8 cellular contexts compared by ENCODE assay signal in genomic region chr16:71817150-71817500, GRCh38. TPM values are rescaled to one million over a fixed set of nuclear protein-coding genes. Genes with fewer than 3 reads are reported as not detected.
A peak's percentile ranks its signal among the peaks of the same experiment; 100 is the strongest.
DNase-seq lines count a peak whose midpoint lies in the region; ATAC-seq and TF ChIP-seq lines count a peak whose summit lies in the region.
"Not testable (repeated sequence)": the region's sequence is repeated elsewhere in the genome, so short reads cannot be mapped to it uniquely, and the experiment has no call there.

No MANE protein-coding gene starts in this region.

- WGBS in IMR-90 (ENCODE audit: extremely low coverage in 2 of 2, insufficient read length in 1 of 2), 2 experiments = 92% methylated on average over 4 of the region's 10 CpGs; no CpG with 5 or more reads in 1 of the 2 experiments
- 45 to 61% methylated on average over 10 of the region's 10 CpGs for WGBS in esophagus, 2 donors

- not testable (repeated sequence) for H3K36me3 ChIP-seq in CD4-positive, CD25-positive, alpha-beta regulatory T cell (ENCODE audit: control insufficient read depth, insufficient read depth, low read length); IMR-90 (ENCODE audit: control insufficient read depth, insufficient read depth, low read length); esophagus (ENCODE audit: control insufficient read depth in 2 of 2, insufficient read depth in 2 of 2, low read length in 1 of 2); muscle layer of duodenum (ENCODE audit: control insufficient read depth in 1 of 2, insufficient read depth in 2 of 2, low read length in 2 of 2); subcutaneous abdominal adipose tissue (ENCODE audit: control insufficient read depth in 5 of 5, insufficient read depth in 5 of 5, low read length in 5 of 5)

- peak overlapping the region; percentile 83 for H2BK120ac ChIP-seq in IMR-90 (ENCODE audit: low read depth, low read length)

- peak overlapping the region; percentile 39 for H3K4me3 ChIP-seq in CD4-positive, CD25-positive, alpha-beta regulatory T cell (ENCODE audit: low read depth, low read length)
- not testable (repeated sequence) for H3K4me3 ChIP-seq in IMR-90 (ENCODE audit: insufficient read depth, low read depth, low read length); esophagus (ENCODE audit: low read depth in 1 of 2, low read length in 2 of 2); muscle layer of duodenum (ENCODE audit: low read depth in 1 of 2, low read length in 2 of 2); subcutaneous abdominal adipose tissue (ENCODE audit: low read depth in 1 of 5, low read length in 5 of 5)

- not testable (repeated sequence) for TF ChIP-seq POLR2A in IMR-90 (IDR thresholded peaks at IDR 0.05; ENCODE audit: low read depth, low read length)

- peak overlapping the region; percentile 30; the same call in 1 of the 2 replicates for H3K18ac ChIP-seq in IMR-90 (ENCODE audit: low read depth, low read length)

- H3K4me2 ChIP-seq in IMR-90 (ENCODE audit: low read depth, low read length) = not testable (repeated sequence)

- H3K27me3 ChIP-seq in CD4-positive, CD25-positive, alpha-beta regulatory T cell (ENCODE audit: control insufficient read depth, insufficient read depth, low read length); IMR-90 (ENCODE audit: control insufficient read depth, insufficient read depth, low read length); esophagus (ENCODE audit: control insufficient read depth in 1 of 2, insufficient read depth in 2 of 2, low read length in 2 of 2); muscle layer of duodenum (ENCODE audit: low read depth, low read length); subcutaneous abdominal adipose tissue (ENCODE audit: control insufficient read depth in 5 of 5, insufficient read depth in 4 of 5, low read length in 5 of 5): not testable (repeated sequence)

- intact Hi-C loops in IMR-90 (cut with micrococcal nuclease) = not testable (repeated sequence)

- H3K4me1 Mint-ChIP-seq in CD4-positive, CD25-positive, alpha-beta regulatory T cell = peaks cover 12 to 21% (median 17%) of the 10 kb centered on the region in 4 donors
- H3K4me1 Mint-ChIP-seq in activated T-cell treated with anti-CD3 and anti-CD28 coated beads, Interleukin-2, amount 50 U/mL, for 24 hours (ENCODE audit: low read depth) = peaks cover 20% of the 10 kb centered on the region

- in situ Hi-C loops in IMR-90 (cut with MboI; ENCODE audit: low sequenced_read_pairs) = not testable (repeated sequence)

- H2AK5ac ChIP-seq in IMR-90 (ENCODE audit: low read depth, low read length) = not testable (repeated sequence)

- not testable (repeated sequence) for BruUV-seq in IMR-90 (replicated peaks; lab: Mats Ljungman, UMichigan)

- not testable (repeated sequence) for H3K9ac ChIP-seq in IMR-90 (ENCODE audit: low read depth, low read length); subcutaneous abdominal adipose tissue (ENCODE audit: low read length in 5 of 5)

- peak overlapping the region; percentile 70 to 94 (median 86) for H3K27ac Mint-ChIP-seq in CD4-positive, CD25-positive, alpha-beta regulatory T cell
- peak overlapping the region; percentile 88 for H3K27ac Mint-ChIP-seq in activated T-cell treated with anti-CD3 and anti-CD28 coated beads, Interleukin-2, amount 50 U/mL, for 24 hours

- dilution Hi-C loops in IMR-90 (cut with HindIII; ENCODE audit: low sequenced_read_pairs, unreplicated experiment) = not testable (repeated sequence)

- H2BK15ac ChIP-seq in IMR-90 (ENCODE audit: low read depth, low read length) = not testable (repeated sequence)

- peak overlapping the region; percentile 52 for H3K27ac ChIP-seq in CD4-positive, CD25-positive, alpha-beta regulatory T cell (ENCODE audit: insufficient read depth, low read length, poor library complexity, severe bottlenecking)
- peak overlapping the region; percentile 85; the same call in 1 of the 2 replicates for H3K27ac ChIP-seq in IMR-90 (ENCODE audit: insufficient read depth, low read length)
- H3K27ac ChIP-seq in esophagus (ENCODE audit: low read depth in 2 of 2, low read length in 1 of 2) = peak overlapping the region; percentile 57 to 68
- H3K27ac ChIP-seq in muscle layer of duodenum (ENCODE audit: low read length) = peak overlapping the region; percentile 70
- peak overlapping the region; percentile 77 for H3K27ac ChIP-seq in subcutaneous abdominal adipose tissue (ENCODE audit: low read depth, low read length)

- not testable (repeated sequence) for H3K9me3 ChIP-seq in CD4-positive, CD25-positive, alpha-beta regulatory T cell (ENCODE audit: control insufficient read depth in 2 of 2, low read length in 2 of 2); IMR-90 (ENCODE audit: control insufficient read depth, insufficient read depth, low read length); esophagus (ENCODE audit: control insufficient read depth in 2 of 2, insufficient read depth in 1 of 2, low read depth in 1 of 2, low read length in 1 of 2); muscle layer of duodenum (ENCODE audit: control insufficient read depth in 1 of 2, low read length in 2 of 2); subcutaneous abdominal adipose tissue (ENCODE audit: control insufficient read depth in 5 of 5, low read length in 5 of 5)

- not testable (repeated sequence) for H3K23ac ChIP-seq in IMR-90 (ENCODE audit: low read depth, low read length)

- not testable (repeated sequence) for TF ChIP-seq CTCF in IMR-90 (conservative IDR thresholded peaks at IDR 0.05; ENCODE audit: low read depth, low read length)

- not testable (repeated sequence) for H3K9me3 Mint-ChIP-seq in CD4-positive, CD25-positive, alpha-beta regulatory T cell; activated T-cell treated with anti-CD3 and anti-CD28 coated beads, Interleukin-2, amount 50 U/mL, for 24 hours

- not testable (repeated sequence) for ATAC-seq in CD4-positive, CD25-positive, alpha-beta regulatory T cell (ENCODE audit: low read depth in 2 of 2); IMR-90 (ENCODE audit: low read depth)
- peak; percentile 6 for ATAC-seq in GM19351 (IDR thresholded peaks at IDR 0.05; ENCODE audit: unreplicated experiment)
- ATAC-seq in HG02840 (IDR thresholded peaks at IDR 0.05; ENCODE audit: low FRiP score, unreplicated experiment) = peak; percentile 7

- H3K79me1 ChIP-seq in IMR-90 (ENCODE audit: low read depth in 1 of 2, low read length in 2 of 2) = not testable (repeated sequence)

- H3K27me3 Mint-ChIP-seq in CD4-positive, CD25-positive, alpha-beta regulatory T cell; activated T-cell treated with anti-CD3 and anti-CD28 coated beads, Interleukin-2, amount 50 U/mL, for 24 hours: not testable (repeated sequence)

- H3K56ac ChIP-seq in IMR-90 (ENCODE audit: extremely low read depth, insufficient read depth, low read length) = not testable (repeated sequence)

- H2BK20ac ChIP-seq in IMR-90 (ENCODE audit: low read depth, low read length) = not testable (repeated sequence)

- not testable (repeated sequence) for H4K20me1 ChIP-seq in IMR-90 (ENCODE audit: insufficient read depth, low read length)

- peaks cover 17% of the 10 kb centered on the region for H3K4me1 ChIP-seq in CD4-positive, CD25-positive, alpha-beta regulatory T cell (ENCODE audit: control insufficient read depth, insufficient read depth, low read length, poor library complexity, severe bottlenecking)
- not testable (repeated sequence) for H3K4me1 ChIP-seq in IMR-90 (ENCODE audit: control insufficient read depth, insufficient read depth, low read length); esophagus (ENCODE audit: control insufficient read depth in 2 of 2, insufficient read depth in 2 of 2, low read length in 1 of 2)
- peaks cover 0 to 10% of the 10 kb centered on the region in 2 donors for H3K4me1 ChIP-seq in muscle layer of duodenum (ENCODE audit: control insufficient read depth in 1 of 2, insufficient read depth in 2 of 2, low read length in 2 of 2)
- peaks cover 0 to 19% (median 15%) of the 10 kb centered on the region in 5 donors for H3K4me1 ChIP-seq in subcutaneous abdominal adipose tissue (ENCODE audit: control insufficient read depth in 5 of 5, insufficient read depth in 5 of 5, low read length in 5 of 5)

- TF ChIP-seq RAD21 in IMR-90 (IDR thresholded peaks at IDR 0.05; ENCODE audit: low read length) = not testable (repeated sequence)

- not testable (repeated sequence) for H3K36me3 Mint-ChIP-seq in CD4-positive, CD25-positive, alpha-beta regulatory T cell; activated T-cell treated with anti-CD3 and anti-CD28 coated beads, Interleukin-2, amount 50 U/mL, for 24 hours (ENCODE audit: low read depth)

- H3K4ac ChIP-seq in IMR-90 (ENCODE audit: low read depth, low read length) = peak overlapping the region; percentile 34

- H2BK5ac ChIP-seq in IMR-90 (ENCODE audit: low read depth, low read length, poor library complexity, severe bottlenecking) = peak overlapping the region; percentile 62

- not testable (repeated sequence) for H3K9me1 ChIP-seq in IMR-90 (ENCODE audit: insufficient read depth, low read length)

- POLR2A ChIA-PET in IMR-90 (lab: Charles Lee; ENCODE audit: unreplicated experiment) = not testable (repeated sequence)

- peak overlapping the region; percentile 43 to 78 (median 56) for H3K4me3 Mint-ChIP-seq in CD4-positive, CD25-positive, alpha-beta regulatory T cell
- peak overlapping the region; percentile 40 for H3K4me3 Mint-ChIP-seq in activated T-cell treated with anti-CD3 and anti-CD28 coated beads, Interleukin-2, amount 50 U/mL, for 24 hours

- H4K5ac ChIP-seq in IMR-90 (ENCODE audit: low read depth, low read length) = not testable (repeated sequence)

- not testable (repeated sequence) for H4K8ac ChIP-seq in IMR-90 (ENCODE audit: low read depth in 2 of 2, low read length in 2 of 2)

- not testable (repeated sequence) for H2AK9ac ChIP-seq in IMR-90 (replicated peaks; ENCODE audit: low read depth, low read length, poor library complexity)

- not testable (repeated sequence) for H4K91ac ChIP-seq in IMR-90 (ENCODE audit: insufficient read depth, low read depth, low read length)

- CTCF ChIA-PET in IMR-90 (lab: Yijun Ruan, JAX) = interaction anchor here (1.0 to 1.2 kb wide), 2 partner anchors 11 to 22 kb away, joined by 3 to 4 read pairs; no protein-coding TSS in a partner anchor

- DNase-seq in CD4-positive, CD25-positive, alpha-beta regulatory T cell; IMR-90; activated T-cell treated with anti-CD3 and anti-CD28 coated beads, Interleukin-2, amount 50 U/mL, for 24 hours: not testable (repeated sequence)

- not testable (repeated sequence) for H3K14ac ChIP-seq in IMR-90 (replicated peaks; ENCODE audit: low read depth, low read length)

- H2AFZ ChIP-seq in IMR-90 (replicated peaks; ENCODE audit: low read length, poor library complexity) = not testable (repeated sequence)

RNA-seq across cellular contexts. Expression of gene AP1G1, which starts 8.5 kb away (rescaled TPM):
- total RNA-seq in CD4-positive, CD25-positive, alpha-beta regulatory T cell = 190 TPM
- 10 to 100 TPM; 11.7 to 13.9 (median 12.8) TPM for polyA plus RNA-seq in CD4-positive, CD25-positive, alpha-beta regulatory T cell
- 86.1 and 86.7 TPM in 2 replicates for total RNA-seq in IMR-90 (2012; rRNA removed)
- polyA plus RNA-seq in IMR-90 (2012; rRNA removed) (45.7 and 48.3 TPM in 2 replicates), esophagus (10 to 100 TPM; 16.9 to 23.5 TPM)
- 20.5 and 25.0 TPM in 2 replicates for polyA plus RNA-seq in IMR-90 (2012; cell fraction: cytosol; rRNA removed)
- polyA plus RNA-seq in IMR-90 (2012; cell fraction: nucleus; rRNA removed; ENCODE audit: low replicate concordance) = 22.9 and 121 TPM in 2 replicates

RNA-seq across cellular contexts. Expression of gene ATXN1L, which starts 28.7 kb away (rescaled TPM):
- 46.8 TPM for total RNA-seq in CD4-positive, CD25-positive, alpha-beta regulatory T cell
- 10 to 100 TPM in 2 of 4 donors, 1 to 10 TPM in 2; 7.7 to 14.0 (median 10.3) TPM for polyA plus RNA-seq in CD4-positive, CD25-positive, alpha-beta regulatory T cell
- 5.2 and 5.8 TPM in 2 replicates for total RNA-seq in IMR-90 (2012; rRNA removed)
- polyA plus RNA-seq in IMR-90 (2012; rRNA removed) = 8.0 and 9.2 TPM in 2 replicates
- polyA plus RNA-seq in IMR-90 (2012; cell fraction: cytosol; rRNA removed) = 2.8 and 3.7 TPM in 2 replicates
- 14.7 and 27.7 TPM in 2 replicates for polyA plus RNA-seq in IMR-90 (2012; cell fraction: nucleus; rRNA removed; ENCODE audit: low replicate concordance)
- polyA plus RNA-seq in esophagus = 1 to 10 TPM; 4.7 to 6.4 TPM
